19 cellular contexts compared by ENCODE assay signal in genomic region chr20:9156529-9157280, GRCh38.
"Had no signal": no experiment of that assay in that cellular context is flagged by ENCODE, and none has a peak within 500 bp of the region (broad histone marks: within the 10 kb centered on the region; RNA-seq: fewer than 3 reads in every experiment).

No MANE protein-coding gene starts in this region.

- H3K4me3 ChIP-seq: ascending aorta, lower lobe of right lung, transverse colon, uterus had no signal

- H3K4me1 ChIP-seq: parathyroid adenoma had no signal

- ATAC-seq: activated T-cell treated with anti-CD3 and anti-CD28 coated beads, Interleukin-2, amount 50 U/mL, for 4 hours; esophagus mucosa; lower lobe of right lung; natural killer cell had no signal

- H3K27me3 ChIP-seq: ascending aorta, transverse colon, uterus had no signal

- H3K9me3 ChIP-seq: ascending aorta, uterus had no signal

- DNase-seq: activated CD4-positive, alpha-beta T cell treated with anti-CD3 and anti-CD28 coated beads, Interleukin-2, amount 10 ng/mL, durations not matched to agents 7 days and 5 days; activated CD8-positive, alpha-beta memory T cell treated with anti-CD3 and anti-CD28 coated beads, Interleukin-2, amount 50 U/mL, for 4 hours; activated effector memory CD4-positive, alpha-beta T cell treated with Interleukin-2 at 50 U/mL for 16 hours; activated naive CD4-positive, alpha-beta T cell treated with anti-CD3 and anti-CD28 coated beads, Interleukin-2, amount 50 U/mL, for 16 hours; activated T-cell treated with anti-CD3 and anti-CD28 coated beads, Interleukin-2, amount 50 U/mL, for 4 hours; effector CD4-positive, alpha-beta T cell; glutamatergic neuron; hypothalamus; lower lobe of right lung; natural killer cell; retina; stimulated activated CD4-positive, alpha-beta T cell treated with anti-CD3 and anti-CD28 coated beads, Interleukin-2, amount 100 ng/mL, for 48 hours; T-helper 1 cell; T1000; transverse colon; uterus had no signal

- H3K27ac ChIP-seq: ascending aorta, lower lobe of right lung, parathyroid adenoma, transverse colon, uterus had no signal

- H2AFZ ChIP-seq: parathyroid adenoma had no signal

- H3K79me2 ChIP-seq: parathyroid adenoma had no signal

- H3K36me3 ChIP-seq: ascending aorta, lower lobe of right lung, transverse colon, uterus had no signal

- H3K9ac ChIP-seq: parathyroid adenoma had no signal
